Comparison of ENCODE assay signal across 21 cellular contexts in genomic region chr7:94400022-94400421, GRCh38. TPM values are rescaled to one million over a fixed set of nuclear protein-coding genes. Genes with fewer than 3 reads are reported as not detected.
DNase-seq lines count a peak whose midpoint lies in the region; TF ChIP-seq lines count a peak whose summit lies in the region.
"Had no signal": no experiment of that assay in that cellular context is flagged by ENCODE, and none has a peak within 500 bp of the region (broad histone marks: within the 10 kb centered on the region; RNA-seq: fewer than 3 reads in every experiment).

No MANE protein-coding gene starts in this region.

- H2AFZ ChIP-seq in ACC112 (ENCODE audit: low read length, unreplicated experiment) (no peak overlapping the region), fibroblast of lung (ENCODE audit: low read length) (no peak overlapping the region)

- H3K4me3 Mint-ChIP-seq in osteocyte (ENCODE audit: unreplicated experiment), result peak overlapping the region; percentile 99
- H3K4me3 Mint-ChIP-seq: activated naive CD8-positive, alpha-beta T cell; activated T-cell treated with anti-CD3 and anti-CD28 coated beads, Interleukin-2, amount 50 U/mL, for 72 hours; CD8-positive, alpha-beta memory T cell; nephron progenitor cell; T-helper 1 cell treated with Interleukin-12 subunit alpha and Interleukin-12 subunit beta and Interleukin-4 antibody, amounts not matched to agents 30 μg/mL and 1 μg/mL, for 36 hours had no signal

- peak overlapping the region; percentile 91 for H3K27ac Mint-ChIP-seq in osteocyte (ENCODE audit: unreplicated experiment)
- H3K27ac Mint-ChIP-seq: activated naive CD8-positive, alpha-beta T cell; activated T-cell treated with anti-CD3 and anti-CD28 coated beads, Interleukin-2, amount 50 U/mL, for 72 hours; CD8-positive, alpha-beta memory T cell; T-helper 1 cell treated with Interleukin-12 subunit alpha and Interleukin-12 subunit beta and Interleukin-4 antibody, amounts not matched to agents 30 μg/mL and 1 μg/mL, for 36 hours had no signal

- H3K4me1 Mint-ChIP-seq in osteocyte (ENCODE audit: unreplicated experiment), result peaks cover 61% of the 10 kb centered on the region

- H3K36me3 ChIP-seq in ACC112 (ENCODE audit: insufficient read depth, low read length) (peaks cover 79% of the 10 kb centered on the region), SJSA1 (peaks cover 98% of the 10 kb centered on the region), fibroblast of lung (ENCODE audit: control insufficient read depth, insufficient read depth, low read length) (peaks cover 27% of the 10 kb centered on the region), thyroid gland (peaks cover 0 to 3% of the 10 kb centered on the region in 2 donors)

- TF ChIP-seq CTCF in fibroblast of lung (conservative IDR thresholded peaks at IDR 0.05 in 1 of 2, IDR thresholded peaks at IDR 0.05 in 1 of 2; ENCODE audit: low read depth in 1 of 2, low read length in 2 of 2), result no peak
- TF ChIP-seq CTCF in osteocyte (IDR thresholded peaks at IDR 0.05), result no peak
- TF ChIP-seq CTCF in thyroid gland (IDR thresholded peaks at IDR 0.05), result no peak

- DNase-seq in SJSA1 (ENCODE audit: low read depth in 1 of 2, low spot score in 2 of 2), result peak in 1 of 2 experiments; percentile 60
- DNase-seq in fibroblast of lung (ENCODE audit: low read depth in 2 of 2), result no peak
- no peak for DNase-seq in osteocyte (ENCODE audit: extremely low spot score, unreplicated experiment)
- DNase-seq in mucosa of gallbladder (ENCODE audit: low spot score), result no peak
- DNase-seq in glomerular visceral epithelial cell (ENCODE audit: extremely low spot score), result no peak
- no peak for DNase-seq in HuH-7.5 (ENCODE audit: low spot score)
- DNase-seq in thyroid gland, result no peak
- DNase-seq: ACHN; activated T-cell treated with anti-CD3 and anti-CD28 coated beads, Interleukin-2, amount 50 U/mL, for 72 hours; CD8-positive, alpha-beta memory T cell; central memory CD4-positive, alpha-beta T cell; DND-41; NCI-H1436 treated with DMSO at 0.1 percent for 48 hours; nephron progenitor cell; stimulated activated naive CD4-positive, alpha-beta T cell had no signal

- H3K9me3 ChIP-seq in SJSA1 (replicated peaks), result no peaks in the 10 kb centered on the region
- H3K9me3 ChIP-seq in fibroblast of lung (ENCODE audit: control insufficient read depth, insufficient read depth, low read depth, low read length), result no peaks in the 10 kb centered on the region
- no peaks in the 10 kb centered on the region for H3K9me3 ChIP-seq in thyroid gland

- 78 to 83% methylated on average over 2 of the region's 2 CpGs for WGBS in thyroid gland, 2 donors

- H3K4me1 ChIP-seq in ACC112 (ENCODE audit: control insufficient read depth, insufficient read depth, low read length, unreplicated experiment), result peaks cover 51% of the 10 kb centered on the region
- H3K4me1 ChIP-seq in SJSA1 (replicated peaks), result peaks cover 61% of the 10 kb centered on the region
- peaks cover 11% of the 10 kb centered on the region for H3K4me1 ChIP-seq in fibroblast of lung (ENCODE audit: control insufficient read depth, extremely low read depth, insufficient read depth, low read length)
- no peaks in the 10 kb centered on the region for H3K4me1 ChIP-seq in thyroid gland

- H3K79me2 ChIP-seq in ACC112 (ENCODE audit: control insufficient read depth, insufficient read depth, low read length, unreplicated experiment), result peaks cover 90% of the 10 kb centered on the region
- H3K79me2 ChIP-seq in fibroblast of lung (ENCODE audit: control insufficient read depth, insufficient read depth, low read length), result peaks cover 95% of the 10 kb centered on the region

- H3K4me3 ChIP-seq in ACC112 (ENCODE audit: low read depth, low read length), result peak overlapping the region; percentile 93
- peak overlapping the region; percentile 60; the same call in 1 of the 2 replicates for H3K4me3 ChIP-seq in SJSA1
- peak overlapping the region; percentile 87 to 100 (median 93) for H3K4me3 ChIP-seq in fibroblast of lung (replicated peaks in 1 of 4; ENCODE audit: control extremely low read depth in 1 of 4, insufficient read depth in 1 of 4, low read depth in 3 of 4, low read length in 4 of 4)
- H3K4me3 ChIP-seq in thyroid gland (replicated peaks in 1 of 3), result no peak overlapping the region
- H3K4me3 ChIP-seq: lung had no signal

- peaks cover 14% of the 10 kb centered on the region for H4K20me1 ChIP-seq in fibroblast of lung (ENCODE audit: control insufficient read depth, extremely low read depth, insufficient read depth, low read length)

- H3K9me3 Mint-ChIP-seq in osteocyte (ENCODE audit: unreplicated experiment), result no peaks in the 10 kb centered on the region
- H3K9me3 Mint-ChIP-seq: activated T-cell treated with anti-CD3 and anti-CD28 coated beads, Interleukin-2, amount 50 U/mL, for 72 hours; CD8-positive, alpha-beta memory T cell; nephron progenitor cell; T-helper 1 cell treated with Interleukin-12 subunit alpha and Interleukin-12 subunit beta and Interleukin-4 antibody, amounts not matched to agents 30 μg/mL and 1 μg/mL, for 36 hours had no signal

- H3K27me3 ChIP-seq in ACC112 (ENCODE audit: insufficient read depth, low read length), result no peaks in the 10 kb centered on the region
- H3K27me3 ChIP-seq in SJSA1 (replicated peaks), result no peaks in the 10 kb centered on the region
- no peaks in the 10 kb centered on the region for H3K27me3 ChIP-seq in fibroblast of lung (ENCODE audit: control insufficient read depth, insufficient read depth, low read length)
- no peaks in the 10 kb centered on the region for H3K27me3 ChIP-seq in thyroid gland

- peaks cover 82% of the 10 kb centered on the region for H3K36me3 Mint-ChIP-seq in osteocyte (ENCODE audit: unreplicated experiment)
- H3K36me3 Mint-ChIP-seq: activated naive CD8-positive, alpha-beta T cell; CD8-positive, alpha-beta memory T cell had no signal

- peak overlapping the region; percentile 96 for H3K4me2 ChIP-seq in fibroblast of lung (ENCODE audit: extremely low read depth, insufficient read depth, low read length)

- H3K27ac ChIP-seq in ACC112 (ENCODE audit: low read depth, low read length), result peak overlapping the region; percentile 76
- H3K27ac ChIP-seq in SJSA1, result peak overlapping the region; percentile 98
- peak overlapping the region; percentile 63 for H3K27ac ChIP-seq in fibroblast of lung (ENCODE audit: insufficient read depth, low read length)
- H3K27ac ChIP-seq in thyroid gland, result no peak overlapping the region
- H3K27ac ChIP-seq: VCaP had no signal

- peak overlapping the region; percentile 13 for H3K9ac ChIP-seq in fibroblast of lung (ENCODE audit: insufficient read depth, low read length)

- H3K27me3 Mint-ChIP-seq in osteocyte (ENCODE audit: unreplicated experiment), result no peaks in the 10 kb centered on the region

- TF ChIP-seq POLR2A in thyroid gland (IDR thresholded peaks at IDR 0.05), result no peak

- intact Hi-C loops in thyroid gland (cut with DNase I), result no loop called here

RNA-seq across cellular contexts. Expression of gene COL1A2, which starts 5.3 kb away (rescaled TPM):
- 2,203 and 4,473 TPM in 2 replicates for total RNA-seq in SJSA1 (2014; rRNA removed; shearing (Covaris generic))
- total RNA-seq in fibroblast of lung (2,400 and 2,928 TPM in 2 replicates), osteocyte (7,492 and 7,869 TPM in 2 replicates), mucosa of gallbladder (478 TPM), thyroid gland (100 to 1,000 TPM in 2 of 4 donors, 10 to 100 TPM in 2; 50.4 to 143 (median 88.4) TPM)
- polyA plus RNA-seq in fibroblast of lung, result 1,580 and 3,638 TPM in 2 replicates
- polyA plus RNA-seq in fibroblast of lung (2012), result 1,860 and 4,504 TPM in 2 replicates
- 1,232 and 3,278 TPM in 2 replicates for polyA minus RNA-seq in fibroblast of lung (ENCODE audit: low replicate concordance)
- total RNA-seq: NCI-H460 had no signal
- polyA plus RNA-seq: CD8-positive, alpha-beta memory T cell had no signal

Comparison
In these comparisons a context has a peak if more than half of its experiments do, and no peak if none do; other contexts are left out.
1. H3K27ac ChIP-seq: peak in ACC112 (single experiment), SJSA1 (single experiment) and fibroblast of lung (single experiment); none in thyroid gland (0 of 3).
2. H3K4me3 ChIP-seq: peak in ACC112 (single experiment), SJSA1 (single experiment) and fibroblast of lung (4 of 4); none in thyroid gland (0 of 3).